ENCODE assay signal across 15 cellular contexts in the genomic region with DNA sequence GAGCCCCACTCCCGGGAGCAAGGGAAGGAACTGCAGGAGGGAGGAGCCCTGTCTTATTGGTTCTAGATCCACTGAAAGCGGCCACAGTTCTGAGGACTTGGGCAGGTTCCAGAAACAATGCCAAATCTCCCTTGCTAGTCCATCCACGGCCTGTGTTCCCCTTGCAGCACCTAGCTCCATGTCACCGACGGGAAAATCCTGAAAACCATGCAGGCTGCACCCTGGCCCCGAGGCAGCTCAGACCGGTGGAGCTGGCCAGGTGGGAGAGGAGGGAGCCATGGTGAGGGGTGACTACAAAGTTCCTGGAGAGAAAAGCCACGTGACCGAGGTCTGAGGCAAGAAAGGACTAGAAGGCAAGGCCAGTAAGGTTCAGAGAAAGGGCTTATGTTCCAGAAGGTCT. TPM values are rescaled to one million over a fixed set of nuclear protein-coding genes. Genes with fewer than 3 reads are reported as not detected.
DNase-seq lines count a peak whose midpoint lies in the region; ATAC-seq and TF ChIP-seq lines count a peak whose summit lies in the region.
"Had no signal": no experiment of that assay in that cellular context is flagged by ENCODE, and none has a peak within 500 bp of the region (broad histone marks: within the 10 kb centered on the region; RNA-seq: fewer than 3 reads in every experiment).

No MANE protein-coding gene starts in this region.

- TF ChIP-seq CTCF in right atrium auricular region (IDR thresholded peaks at IDR 0.05) (no peak), fibroblast of lung (conservative IDR thresholded peaks at IDR 0.05 in 1 of 2, IDR thresholded peaks at IDR 0.05 in 1 of 2; ENCODE audit: low read depth in 1 of 2, low read length in 2 of 2) (no peak), osteoblast (IDR thresholded peaks at IDR 0.05; ENCODE audit: extremely low read depth, low read depth, low read length) (no peak)
- no peak for TF ChIP-seq CTCF in CD4-positive, alpha-beta T cell (IDR thresholded peaks at IDR 0.05)

- H3K9me3 ChIP-seq in right atrium auricular region (no peaks in the 10 kb centered on the region), fibroblast of lung (ENCODE audit: control insufficient read depth, insufficient read depth, low read depth, low read length) (no peaks in the 10 kb centered on the region), osteoblast (ENCODE audit: low read depth, low read length) (peaks cover under 1% of the 10 kb centered on the region)
- H3K9me3 ChIP-seq in CD4-positive, alpha-beta T cell (ENCODE audit: control insufficient read depth, low read length), result no peaks in the 10 kb centered on the region
- H3K9me3 ChIP-seq: thoracic aorta had no signal

- H3K4me3 ChIP-seq in right atrium auricular region, result no peak overlapping the region
- no peak overlapping the region for H3K4me3 ChIP-seq in fibroblast of lung (replicated peaks in 1 of 4; ENCODE audit: control extremely low read depth in 1 of 4, insufficient read depth in 1 of 4, low read depth in 3 of 4, low read length in 4 of 4)
- no peak overlapping the region for H3K4me3 ChIP-seq in osteoblast (ENCODE audit: insufficient read depth, low read length)
- H3K4me3 ChIP-seq: cardiac muscle cell, thoracic aorta had no signal

- H3K4me1 ChIP-seq in right atrium auricular region, result peaks cover 0 to 69% of the 10 kb centered on the region in 2 donors
- peaks cover 26% of the 10 kb centered on the region for H3K4me1 ChIP-seq in fibroblast of lung (ENCODE audit: control insufficient read depth, extremely low read depth, insufficient read depth, low read length)
- H3K4me1 ChIP-seq in osteoblast (ENCODE audit: insufficient read depth, low read length), result peaks cover 21% of the 10 kb centered on the region

- POLR2A ChIA-PET in CD4-positive, alpha-beta T cell (lab: Charles Lee), result no interaction called here

- H3K4me3 Mint-ChIP-seq in CD4-positive, alpha-beta T cell, result no peak overlapping the region
- H3K4me3 Mint-ChIP-seq: activated naive CD4-positive, alpha-beta T cell treated with anti-CD3 and anti-CD28 coated beads, Interleukin-2, amount 10 ng/mL, durations not matched to agents 7 days and 5 days; natural killer cell treated with Interleukin-12 subunit alpha and Interleukin-12 subunit beta and Interleukin-15 and Interleukin-18, amount 100 ng/mL, for 72 hours had no signal

- peaks cover 53% of the 10 kb centered on the region for H3K79me2 ChIP-seq in fibroblast of lung (ENCODE audit: control insufficient read depth, insufficient read depth, low read length)
- peaks cover 70% of the 10 kb centered on the region for H3K79me2 ChIP-seq in osteoblast (ENCODE audit: insufficient read depth, low read length)

- H4K20me1 ChIP-seq in fibroblast of lung (ENCODE audit: control insufficient read depth, extremely low read depth, insufficient read depth, low read length) (no peaks in the 10 kb centered on the region), osteoblast (ENCODE audit: insufficient read depth, low read length) (no peaks in the 10 kb centered on the region)

- CTCF ChIA-PET in CD4-positive, alpha-beta T cell (lab: Charles Lee), result no interaction called here

- H3K36me3 ChIP-seq in right atrium auricular region (peaks cover 21% of the 10 kb centered on the region), fibroblast of lung (ENCODE audit: control insufficient read depth, insufficient read depth, low read length) (peaks cover 26% of the 10 kb centered on the region), osteoblast (ENCODE audit: insufficient read depth, low read length) (peaks cover 28% of the 10 kb centered on the region)
- H3K36me3 ChIP-seq: cardiac muscle cell, thoracic aorta had no signal

- peaks cover 4% of the 10 kb centered on the region for H3K4me1 Mint-ChIP-seq in CD4-positive, alpha-beta T cell (ENCODE audit: low read depth)
- H3K4me1 Mint-ChIP-seq: activated naive CD4-positive, alpha-beta T cell treated with anti-CD3 and anti-CD28 coated beads, Interleukin-2, amount 10 ng/mL, durations not matched to agents 7 days and 5 days had no signal

- DNase-seq in right atrium auricular region (ENCODE audit: low spot score) (no peak), left ventricle myocardium superior (no peak), fibroblast of lung (ENCODE audit: low read depth in 2 of 2) (no peak), osteoblast (ENCODE audit: insufficient read length, low spot score, missing footprints) (no peak), activated T-cell treated with anti-CD3 and anti-CD28 coated beads for 4 hours (no peak)
- no peak for DNase-seq in CD4-positive, alpha-beta T cell
- DNase-seq: activated naive CD4-positive, alpha-beta T cell treated with anti-CD3 and anti-CD28 coated beads, Interleukin-2, amount 10 ng/mL, durations not matched to agents 7 days and 5 days; DMS53; NCI-H1694 treated with DMSO at 0.1 percent for 48 hours had no signal

- intact Hi-C loops in left ventricle myocardium superior (cut with micrococcal nuclease), result loop anchor here (10.0 kb wide), 1 partner anchor 72 kb away; no protein-coding TSS in a partner anchor
- intact Hi-C loops in CD4-positive, alpha-beta T cell (cut with DNase I, micrococcal nuclease), result no loop called here

- H3K4me2 ChIP-seq in fibroblast of lung (ENCODE audit: extremely low read depth, insufficient read depth, low read length) (peak overlapping the region; percentile 69), osteoblast (ENCODE audit: insufficient read depth, low read length) (no peak overlapping the region)
- H3K4me2 ChIP-seq: KMS-11 had no signal

- H3K27me3 Mint-ChIP-seq in CD4-positive, alpha-beta T cell, result peaks cover 35% of the 10 kb centered on the region

- H3K27ac Mint-ChIP-seq in CD4-positive, alpha-beta T cell, result no peak overlapping the region
- H3K27ac Mint-ChIP-seq: activated naive CD4-positive, alpha-beta T cell treated with anti-CD3 and anti-CD28 coated beads, Interleukin-2, amount 10 ng/mL, durations not matched to agents 7 days and 5 days; natural killer cell treated with Interleukin-12 subunit alpha and Interleukin-12 subunit beta and Interleukin-15 and Interleukin-18, amount 100 ng/mL, for 72 hours had no signal

- ATAC-seq in left ventricle myocardium superior (no peak), SK-N-SH treated with all-trans-retinoic acid at 6 μM for 48 hours (no peak), GM21619 (IDR thresholded peaks at IDR 0.05; ENCODE audit: unreplicated experiment) (no peak)
- no peak for ATAC-seq in CD4-positive, alpha-beta T cell (ENCODE audit: poor library complexity)
- ATAC-seq: natural killer cell treated with Interleukin-12 subunit alpha and Interleukin-12 subunit beta and Interleukin-15 and Interleukin-18, amount 100 ng/mL, for 72 hours had no signal

- H3K9me3 Mint-ChIP-seq in CD4-positive, alpha-beta T cell, result no peaks in the 10 kb centered on the region
- H3K9me3 Mint-ChIP-seq: activated naive CD4-positive, alpha-beta T cell treated with anti-CD3 and anti-CD28 coated beads, Interleukin-2, amount 10 ng/mL, durations not matched to agents 7 days and 5 days; natural killer cell treated with Interleukin-12 subunit alpha and Interleukin-12 subunit beta and Interleukin-15 and Interleukin-18, amount 100 ng/mL, for 72 hours had no signal

- no peaks in the 10 kb centered on the region for H3K36me3 Mint-ChIP-seq in CD4-positive, alpha-beta T cell (ENCODE audit: low read depth)
- H3K36me3 Mint-ChIP-seq: activated naive CD4-positive, alpha-beta T cell treated with anti-CD3 and anti-CD28 coated beads, Interleukin-2, amount 10 ng/mL, durations not matched to agents 7 days and 5 days; natural killer cell treated with Interleukin-12 subunit alpha and Interleukin-12 subunit beta and Interleukin-15 and Interleukin-18, amount 100 ng/mL, for 72 hours had no signal

- H2AFZ ChIP-seq in fibroblast of lung (ENCODE audit: low read length), result no peak overlapping the region
- no peak overlapping the region for H2AFZ ChIP-seq in osteoblast (ENCODE audit: low read length)

- H3K9ac ChIP-seq in fibroblast of lung (ENCODE audit: insufficient read depth, low read length), result no peak overlapping the region
- H3K9ac ChIP-seq: KMS-11 had no signal

- H3K27ac ChIP-seq in right atrium auricular region (peak overlapping the region; percentile 41 to 89), fibroblast of lung (ENCODE audit: insufficient read depth, low read length) (peak overlapping the region; percentile 76), osteoblast (ENCODE audit: low read depth, low read length) (peak overlapping the region; percentile 46)
- H3K27ac ChIP-seq in CD4-positive, alpha-beta T cell (ENCODE audit: low read depth, low read length), result no peak overlapping the region
- H3K27ac ChIP-seq: cardiac muscle cell, KMS-11, thoracic aorta had no signal

- H3K27me3 ChIP-seq in right atrium auricular region (no peaks in the 10 kb centered on the region), fibroblast of lung (ENCODE audit: control insufficient read depth, insufficient read depth, low read length) (no peaks in the 10 kb centered on the region), osteoblast (ENCODE audit: insufficient read depth, low read length) (no peaks in the 10 kb centered on the region)
- peaks cover 27% of the 10 kb centered on the region for H3K27me3 ChIP-seq in CD4-positive, alpha-beta T cell (ENCODE audit: control insufficient read depth, insufficient read depth, low read length)

TF ChIP-seq in SK-N-SH treated with all-trans-retinoic acid at 6 μM for 48 hours, 23 proteins besides CTCF, POLR2A, EP300 and RAD21 (continues in another document):
- TF ChIP-seq ZNF8 (CRISPR knock-in tag; IDR thresholded peaks at IDR 0.05), result no peak
- TF ChIP-seq SNAI2 (CRISPR knock-in tag; IDR thresholded peaks at IDR 0.05), result no peak
- TF ChIP-seq ZFP30 (CRISPR knock-in tag; IDR thresholded peaks at IDR 0.05), result no peak
- no peak for TF ChIP-seq ZNF565 (CRISPR knock-in tag; conservative IDR thresholded peaks at IDR 0.05; ENCODE audit: low read depth)
- no peak for TF ChIP-seq RARB (CRISPR knock-in tag; IDR thresholded peaks at IDR 0.05)
- TF ChIP-seq TCF4 (CRISPR knock-in tag; IDR thresholded peaks at IDR 0.05; ENCODE audit: borderline replicate concordance), result no peak
- TF ChIP-seq GLIS3 (CRISPR knock-in tag; IDR thresholded peaks at IDR 0.05), result no peak
- no peak for TF ChIP-seq ESRRG (CRISPR knock-in tag; IDR thresholded peaks at IDR 0.05)
- no peak for TF ChIP-seq ZNF70 (CRISPR knock-in tag; IDR thresholded peaks at IDR 0.05)

RNA-seq across cellular contexts. Expression of gene MGLL, which starts 5.5 kb away (rescaled TPM):
- total RNA-seq in right atrium auricular region, result 10 to 100 TPM; 36.3 to 46.4 TPM
- 94.3 TPM for total RNA-seq in left ventricle myocardium superior
- total RNA-seq in fibroblast of lung, result 15.2 and 60.1 TPM in 2 replicates
- 69.8 and 122 TPM in 2 replicates for polyA plus RNA-seq in fibroblast of lung
- polyA plus RNA-seq in fibroblast of lung (2012), result 101 and 175 TPM in 2 replicates
- polyA minus RNA-seq in fibroblast of lung (ENCODE audit: low replicate concordance), result 75.2 and 302 TPM in 2 replicates
- total RNA-seq in osteoblast, result 10.6 and 18.1 TPM in 2 replicates
- total RNA-seq in CD4-positive, alpha-beta T cell, result under 1 TPM; 0.28 to 0.38 TPM
